Comparison of ENCODE assay signal across 22 cellular contexts in genomic region chr2:158816797-158817196, GRCh38. TPM values are rescaled to one million over a fixed set of nuclear protein-coding genes. Genes with fewer than 3 reads are reported as not detected.
DNase-seq lines count a peak whose midpoint lies in the region; ATAC-seq, FAIRE-seq and TF ChIP-seq lines count a peak whose summit lies in the region.
"Had no signal": no experiment of that assay in that cellular context is flagged by ENCODE, and none has a peak within 500 bp of the region (broad histone marks: within the 10 kb centered on the region; RNA-seq: fewer than 3 reads in every experiment).

No MANE protein-coding gene starts in this region.

- dilution Hi-C loops in keratinocyte (cut with MboI; ENCODE audit: extremely low pct_ligation_motif_present, low sequenced_read_pairs), result no loop called here

- no peak overlapping the region for H3K4me2 ChIP-seq in keratinocyte (ENCODE audit: control insufficient read depth, extremely low read depth, insufficient read depth, low read depth, low read length)
- H3K4me2 ChIP-seq: BLaER1 had no signal

- H3K9me3 ChIP-seq in keratinocyte (ENCODE audit: control insufficient read depth, low read depth, low read length), result no peaks in the 10 kb centered on the region
- H3K9me3 ChIP-seq: BLaER1, HAP-1, Peyer's patch, SJCRH30 had no signal

- H3K4me3 ChIP-seq in bronchial epithelial cell (ENCODE audit: low read depth, low read length) (no peak overlapping the region), keratinocyte (ENCODE audit: control insufficient read depth in 2 of 3, extremely low read depth in 1 of 3, insufficient read depth in 2 of 3, low read depth in 1 of 3, low read length in 3 of 3) (no peak overlapping the region)
- H3K4me3 ChIP-seq: BLaER1, GM12878, HAP-1, Peyer's patch, SJCRH30 had no signal

- FAIRE-seq in bronchial epithelial cell (lab: Jason Lieb, UNC) (peak; percentile 82), keratinocyte (lab: Jason Lieb, UNC) (peak; percentile 69)
- FAIRE-seq: GM12878 had no signal

- ATAC-seq in HG02588 (IDR thresholded peaks at IDR 0.05; ENCODE audit: unreplicated experiment) (no peak), HG03469 (IDR thresholded peaks at IDR 0.05; ENCODE audit: unreplicated experiment) (no peak)
- ATAC-seq: GM12878 had no signal

- peaks cover 11% of the 10 kb centered on the region for H3K4me1 ChIP-seq in keratinocyte (ENCODE audit: control insufficient read depth, extremely low read depth, insufficient read depth, low read length)
- H3K4me1 ChIP-seq: BLaER1, Peyer's patch, SJCRH30 had no signal

- DNase-seq in HT1080 (ENCODE audit: low read depth), result peak; percentile 18
- DNase-seq in NCI-H446 (lab: John Stamatoyannopoulos, UW), result peak; percentile 27 to 79
- DNase-seq in bronchial epithelial cell (ENCODE audit: low read depth), result peak; percentile 42
- no peak for DNase-seq in keratinocyte (ENCODE audit: low read depth, low spot score)
- no peak for DNase-seq in DMS53 treated with DMSO at 0.1 percent for 48 hours (lab: John Stamatoyannopoulos, UW; ENCODE audit: unreplicated experiment)
- DNase-seq in posterior vena cava (ENCODE audit: low spot score), result no peak
- DNase-seq: CD4-positive, alpha-beta T cell; COR-L47; Karpas-422; MM.1S; NCI-H1092; NCI-H1436; NCI-H748 treated with DMSO at 0.1 percent for 48 hours; Peyer's patch; SJCRH30 had no signal

- no peaks in the 10 kb centered on the region for H3K36me3 ChIP-seq in bronchial epithelial cell (ENCODE audit: control insufficient read depth, insufficient read depth, low read length)
- no peaks in the 10 kb centered on the region for H3K36me3 ChIP-seq in keratinocyte (ENCODE audit: control insufficient read depth in 2 of 2, extremely low read depth in 1 of 2, insufficient read depth in 2 of 2, low read length in 2 of 2)
- H3K36me3 ChIP-seq: BLaER1, HAP-1, Peyer's patch, SJCRH30 had no signal

- H2AFZ ChIP-seq in keratinocyte (ENCODE audit: control insufficient read depth, low read length), result no peak overlapping the region

- H3K27me3 ChIP-seq in bronchial epithelial cell (ENCODE audit: control insufficient read depth, insufficient read depth, low read length) (no peaks in the 10 kb centered on the region), keratinocyte (ENCODE audit: control insufficient read depth, extremely low read depth, insufficient read depth, low read length) (no peaks in the 10 kb centered on the region)
- H3K27me3 ChIP-seq: BLaER1, Peyer's patch, SJCRH30 had no signal

- H4K20me1 ChIP-seq in keratinocyte (ENCODE audit: control insufficient read depth, extremely low read depth, insufficient read depth, low read length), result no peaks in the 10 kb centered on the region
- H4K20me1 ChIP-seq: BLaER1 had no signal

- no peaks in the 10 kb centered on the region for H3K79me2 ChIP-seq in keratinocyte (ENCODE audit: control insufficient read depth, insufficient read depth, low read length)

- H3K9ac ChIP-seq in keratinocyte (ENCODE audit: control insufficient read depth, extremely low read depth, insufficient read depth, low read length), result no peak overlapping the region
- H3K9ac ChIP-seq: BLaER1 had no signal

- no peak overlapping the region for H3K27ac ChIP-seq in keratinocyte (ENCODE audit: control insufficient read depth, insufficient read depth, low read length)
- H3K27ac ChIP-seq: BLaER1, Peyer's patch, SJCRH30 had no signal

- no peak for TF ChIP-seq CTCF in bronchial epithelial cell (IDR thresholded peaks at IDR 0.05; ENCODE audit: insufficient read depth, low read length, severe bottlenecking)
- TF ChIP-seq CTCF in keratinocyte (optimal IDR thresholded peaks at IDR 0.05 in 1 of 3, IDR thresholded peaks at IDR 0.05 in 1 of 3, conservative IDR thresholded peaks at IDR 0.05 in 1 of 3; ENCODE audit: extremely low read depth in 1 of 3, insufficient read depth in 2 of 3, low read length in 3 of 3), result no peak

- intact Hi-C loops in posterior vena cava (cut with DNase I), result no loop called here

- H3K9me1 ChIP-seq in keratinocyte (ENCODE audit: control insufficient read depth, extremely low read depth, insufficient read depth, low read length), result no peaks in the 10 kb centered on the region

RNA-seq across cellular contexts. Expression of gene DAPL1, which starts 21.7 kb away (rescaled TPM):
- not detected in 2 replicates for total RNA-seq in HT1080 (2014; rRNA removed; shearing (Covaris generic))
- polyA plus RNA-seq in HT1080 (2015; cell fraction: cytosol; rRNA removed), result not detected in 2 replicates
- polyA plus RNA-seq in HT1080 (2015; cell fraction: nucleus; rRNA removed), result not detected in 2 replicates
- total RNA-seq in bronchial epithelial cell, result 1.0 TPM in 1 of 2 replicates, not detected in the other
- polyA plus RNA-seq in keratinocyte, result 1.1 to 5.9 TPM (median 4.8 TPM) in 3 replicates
- polyA plus RNA-seq in keratinocyte (2011; ENCODE audit: low read depth), result 4.4 TPM
- 3.6 TPM in 2 replicates for polyA plus RNA-seq in keratinocyte (2011; cell fraction: cytosol; rRNA removed)
- polyA plus RNA-seq in keratinocyte (2011; cell fraction: nucleus; rRNA removed), result 1.2 and 1.8 TPM in 2 replicates
- polyA plus RNA-seq in keratinocyte (2012; ENCODE audit: low replicate concordance), result 1.2 and 42.0 TPM in 2 replicates
- 1.9 TPM in 1 of 3 replicates, not detected in the others for polyA minus RNA-seq in keratinocyte
- not detected for polyA minus RNA-seq in keratinocyte (2011; cell fraction: cytosol; rRNA and poly(A)+ RNA removed)
- not detected in 2 replicates for polyA minus RNA-seq in keratinocyte (2011; cell fraction: nucleus; rRNA and poly(A)+ RNA removed)
- total RNA-seq in posterior vena cava, result not detected
- total RNA-seq: CD4-positive, alpha-beta T cell; GM12878; NCI-H460; Peyer's patch; SJCRH30; T-helper 1 cell treated with Interleukin-12 subunit alpha and Interleukin-12 subunit beta and Interleukin-4 antibody, amounts not matched to agents 30 ng/mL and 1 ng/mL, for 36 hours had no signal
- polyA plus RNA-seq: GM12878 had no signal

Comparison
In these comparisons a context has a peak if more than half of its experiments do, and no peak if none do; other contexts are left out.
1. DNase-seq: peak in HT1080 (single experiment), NCI-H446 (2 of 2) and bronchial epithelial cell (single experiment); none in keratinocyte (single experiment), DMS53 treated with DMSO at 0.1 percent for 48 hours (single experiment) and posterior vena cava (single experiment).